ENCODE assay signal across 14 cellular contexts in the genomic region with DNA sequence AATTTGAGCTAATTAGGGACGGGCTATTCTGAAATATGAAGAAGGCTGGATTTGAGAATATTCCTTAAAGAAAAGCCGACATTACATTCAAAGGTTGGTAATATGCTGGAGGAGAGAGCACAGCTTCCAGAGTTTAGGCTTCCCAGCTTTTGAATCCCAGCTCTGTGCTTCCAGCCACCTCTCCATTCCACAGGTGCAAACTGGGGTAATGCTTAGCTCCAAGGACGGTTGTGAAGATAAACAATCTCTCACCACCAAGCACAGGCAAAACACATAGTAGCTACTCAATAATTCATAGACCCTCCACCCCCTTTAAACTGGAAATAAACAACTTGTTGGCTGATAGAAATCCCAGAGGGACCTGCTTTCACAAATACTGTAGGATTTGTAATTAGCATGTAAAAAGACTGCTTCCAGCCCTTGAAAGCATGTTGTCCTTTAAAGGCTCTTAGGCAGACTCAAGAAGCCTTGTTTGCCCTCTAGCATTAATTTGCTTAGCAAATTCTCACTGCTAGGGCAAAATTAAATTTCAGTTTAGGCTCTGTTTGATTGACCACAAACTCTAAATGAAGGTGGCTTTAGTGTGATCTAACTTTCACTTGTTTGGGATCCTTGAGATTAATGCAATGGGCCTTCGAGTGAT. TPM values are rescaled to one million over a fixed set of nuclear protein-coding genes. Genes with fewer than 3 reads are reported as not detected.
DNase-seq lines count a peak whose midpoint lies in the region; ATAC-seq and TF ChIP-seq lines count a peak whose summit lies in the region.
"Had no signal": no experiment of that assay in that cellular context is flagged by ENCODE, and none has a peak within 500 bp of the region (broad histone marks: within the 10 kb centered on the region; RNA-seq: fewer than 3 reads in every experiment).

No MANE protein-coding gene starts in this region.

- 45% methylated on average over 4 of the region's 4 CpGs for WGBS in HUES64

- H3K9me3 ChIP-seq in HUES64 (ENCODE audit: insufficient read depth, low read depth, low read length): no peaks in the 10 kb centered on the region
- H3K9me3 ChIP-seq: right atrium auricular region, tibial artery had no signal

- H3K4me1 Mint-ChIP-seq in CD14-positive monocyte: peaks cover 52% of the 10 kb centered on the region
- H3K4me1 Mint-ChIP-seq in activated naive CD8-positive, alpha-beta T cell treated with anti-CD3 and anti-CD28 coated beads, Interleukin-2, amount 10 ng/mL, durations not matched to agents 7 days and 5 days: peaks cover 35% of the 10 kb centered on the region
- H3K4me1 Mint-ChIP-seq in naive B cell: peaks cover 56 to 70% (median 69%) of the 10 kb centered on the region in 3 donors

- H3K27me3 Mint-ChIP-seq in CD14-positive monocyte (ENCODE audit: low read depth in 3 of 3): no peaks in the 10 kb centered on the region
- no peaks in the 10 kb centered on the region for H3K27me3 Mint-ChIP-seq in activated naive CD8-positive, alpha-beta T cell treated with anti-CD3 and anti-CD28 coated beads, Interleukin-2, amount 10 ng/mL, durations not matched to agents 7 days and 5 days
- H3K27me3 Mint-ChIP-seq in naive B cell: no peaks in the 10 kb centered on the region
- H3K27me3 Mint-ChIP-seq: activated CD4-positive, alpha-beta T cell treated with anti-CD3 and anti-CD28 coated beads for 36 hours had no signal

- POLR2A ChIA-PET in activated naive CD8-positive, alpha-beta T cell treated with anti-CD3 and anti-CD28 coated beads, Interleukin-2, amount 10 ng/mL, durations not matched to agents 7 days and 5 days (lab: Charles Lee): interaction anchor here (4.1 kb wide), 1 partner anchor 25 kb away, joined by 59 read pairs; a partner anchor contains a TSS

- peak overlapping the region; percentile 8; the same call in 1 of the 2 replicates for H3K4me3 ChIP-seq in HUES64 (ENCODE audit: low read length)
- H3K4me3 ChIP-seq: right atrium auricular region, tibial artery had no signal

- TF ChIP-seq CTCF in CD14-positive monocyte (IDR thresholded peaks at IDR 0.05): no peak

- intact Hi-C loops in CD14-positive monocyte (cut with micrococcal nuclease): loop anchor here in 1 of 2 donors (10.0 kb wide), 1 partner anchor 109 kb away; no protein-coding TSS in a partner anchor

- H3K27me3 ChIP-seq in HUES64 (ENCODE audit: insufficient read depth, low read length): no peaks in the 10 kb centered on the region
- H3K27me3 ChIP-seq: right atrium auricular region, tibial artery had no signal

- H3K9me3 Mint-ChIP-seq in CD14-positive monocyte: peaks cover 0 to 11% (median 0%) of the 10 kb centered on the region in 7 donors
- H3K9me3 Mint-ChIP-seq in activated naive CD8-positive, alpha-beta T cell treated with anti-CD3 and anti-CD28 coated beads, Interleukin-2, amount 10 ng/mL, durations not matched to agents 7 days and 5 days: no peaks in the 10 kb centered on the region
- peaks cover 0 to 6% (median 0%) of the 10 kb centered on the region in 7 donors for H3K9me3 Mint-ChIP-seq in naive B cell
- H3K9me3 Mint-ChIP-seq: activated naive CD4-positive, alpha-beta T cell treated with anti-CD3 and anti-CD28 coated beads for 36 hours; HFFc6 had no signal

- no peak overlapping the region for H3K9ac ChIP-seq in HUES64 (ENCODE audit: low read depth, low read length)

- no peak for ATAC-seq in activated naive CD8-positive, alpha-beta T cell treated with anti-CD3 and anti-CD28 coated beads, Interleukin-2, amount 10 ng/mL, durations not matched to agents 7 days and 5 days (ENCODE audit: low read depth)
- ATAC-seq in naive B cell (ENCODE audit: low read depth in 2 of 2) (no peak), HG02623 (IDR thresholded peaks at IDR 0.05; ENCODE audit: unreplicated experiment) (no peak)
- ATAC-seq: activated CD4-positive, alpha-beta T cell treated with anti-CD3 and anti-CD28 coated beads for 36 hours had no signal

- H3K27ac Mint-ChIP-seq in CD14-positive monocyte (peak overlapping the region; percentile 85 to 97 (median 92)), naive B cell (peak overlapping the region; percentile 85 to 98 (median 96))
- peak overlapping the region; percentile 23 for H3K27ac Mint-ChIP-seq in activated naive CD8-positive, alpha-beta T cell treated with anti-CD3 and anti-CD28 coated beads, Interleukin-2, amount 10 ng/mL, durations not matched to agents 7 days and 5 days
- H3K27ac Mint-ChIP-seq: HFFc6 had no signal

- DNase-seq in CD14-positive monocyte (ENCODE audit: low spot score): no peak
- no peak for DNase-seq in activated naive CD8-positive, alpha-beta T cell treated with anti-CD3 and anti-CD28 coated beads, Interleukin-2, amount 10 ng/mL, durations not matched to agents 7 days and 5 days
- DNase-seq in naive B cell: no peak
- DNase-seq in HT-29 (ENCODE audit: low spot score): no peak
- no peak for DNase-seq in AG08396 (ENCODE audit: low spot score)
- no peak for DNase-seq in NOMO-1 treated with DMSO at 0.1 percent for 48 hours (lab: John Stamatoyannopoulos, UW; ENCODE audit: unreplicated experiment)
- DNase-seq: activated CD4-positive, alpha-beta T cell treated with anti-CD3 and anti-CD28 coated beads for 36 hours; activated naive CD4-positive, alpha-beta T cell treated with anti-CD3 and anti-CD28 coated beads for 36 hours; HFFc6; NCI-H774; tibial artery had no signal

- peak overlapping the region; percentile 90 for H3K27ac ChIP-seq in HUES64 (ENCODE audit: low read depth, low read length)
- H3K27ac ChIP-seq: right atrium auricular region, tibial artery had no signal

- H3K4me3 Mint-ChIP-seq in CD14-positive monocyte (peak overlapping the region in 1 of 2 donors; percentile 50), naive B cell (peak overlapping the region in 6 of 8 donors; percentile 42 to 85 (median 72))
- no peak overlapping the region for H3K4me3 Mint-ChIP-seq in activated naive CD8-positive, alpha-beta T cell treated with anti-CD3 and anti-CD28 coated beads, Interleukin-2, amount 10 ng/mL, durations not matched to agents 7 days and 5 days
- H3K4me3 Mint-ChIP-seq: activated CD4-positive, alpha-beta T cell treated with anti-CD3 and anti-CD28 coated beads for 36 hours; activated naive CD4-positive, alpha-beta T cell treated with anti-CD3 and anti-CD28 coated beads for 36 hours; HFFc6 had no signal

- H3K36me3 ChIP-seq in HUES64 (ENCODE audit: insufficient read depth, low read length): no peaks in the 10 kb centered on the region
- H3K36me3 ChIP-seq: right atrium auricular region, tibial artery had no signal

- H3K36me3 Mint-ChIP-seq in CD14-positive monocyte (peaks cover 0 to 1% of the 10 kb centered on the region in 2 donors), naive B cell (no peaks in the 10 kb centered on the region)
- H3K36me3 Mint-ChIP-seq in activated naive CD8-positive, alpha-beta T cell treated with anti-CD3 and anti-CD28 coated beads, Interleukin-2, amount 10 ng/mL, durations not matched to agents 7 days and 5 days: peaks cover 2% of the 10 kb centered on the region

- H3K4me1 ChIP-seq in HUES64 (ENCODE audit: insufficient read depth, low read length): peaks cover 54% of the 10 kb centered on the region

RNA-seq across cellular contexts. Expression of a gene that starts 24.6 kb away (rescaled TPM):
- polyA plus RNA-seq in CD14-positive monocyte: 1 to 10 TPM; 1.1 to 1.4 TPM
- 13.3 TPM for polyA plus RNA-seq in HUES64 (2013, experiment 1 of 2)
- polyA plus RNA-seq in HUES64 (2013, experiment 2 of 2): 19.7 TPM
- 10 to 100 TPM; 45.4 to 48.8 TPM for total RNA-seq in activated naive CD8-positive, alpha-beta T cell treated with anti-CD3 and anti-CD28 coated beads, Interleukin-2, amount 10 ng/mL, durations not matched to agents 7 days and 5 days
- 1 to 10 TPM; 2.1 to 3.4 (median 2.6) TPM for polyA plus RNA-seq in naive B cell (ENCODE audit: low read depth in 6 of 6)
- total RNA-seq in HT-29 (2014; rRNA removed; shearing (Covaris generic)): 0.31 and 0.81 TPM in 2 replicates

Comparison
In these comparisons a context has a peak if more than half of its experiments do, and no peak if none do; other contexts are left out.
1. H3K27ac Mint-ChIP-seq: peak in every context shown above with its lines; median percentile 96 in naive B cell; 92 in CD14-positive monocyte; 23 in activated naive CD8-positive, alpha-beta T cell treated with anti-CD3 and anti-CD28 coated beads, Interleukin-2, amount 10 ng/mL, durations not matched to agents 7 days and 5 days.
2. RNA of a gene that starts 24.6 kb away (total RNA-seq): 45.4 to 48.8 TPM in activated naive CD8-positive, alpha-beta T cell treated with anti-CD3 and anti-CD28 coated beads, Interleukin-2, amount 10 ng/mL, durations not matched to agents 7 days and 5 days; 0.31 to 0.81 TPM in HT-29; every median in the first group is over 10 times any median in the second.